ENCODE assay signal across 8 cellular contexts in the genomic region with DNA sequence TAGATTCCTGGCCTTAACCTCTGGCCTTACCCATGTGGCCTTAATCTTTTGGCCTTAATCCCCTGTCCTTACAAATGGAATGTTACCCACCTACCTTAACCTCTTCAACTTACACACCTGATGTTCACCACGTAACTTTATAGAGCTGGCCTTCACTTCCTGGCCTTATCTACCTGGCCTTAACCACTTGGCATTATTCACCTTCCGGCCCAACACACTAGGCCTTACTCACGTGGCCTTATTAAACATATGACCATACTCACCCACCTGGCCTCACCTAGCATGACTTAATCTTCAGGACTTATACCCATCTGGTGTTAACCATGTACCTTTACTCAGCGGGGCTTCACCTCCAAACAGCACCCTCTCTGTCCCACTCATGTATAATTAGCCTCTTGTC.
"Had no signal": no experiment of that assay in that cellular context is flagged by ENCODE, and none has a peak within 500 bp of the region (broad histone marks: within the 10 kb centered on the region; RNA-seq: fewer than 3 reads in every experiment).

No MANE protein-coding gene starts in this region.

- H3K27ac ChIP-seq: GM23248, HL-60 had no signal

- FAIRE-seq: HepG2 had no signal

- H3K4me3 ChIP-seq: GM23248, HAP-1 had no signal

- H3K9me3 ChIP-seq: HAP-1 had no signal

- H3K4me1 ChIP-seq: HAP-1 had no signal

- H3K36me3 ChIP-seq: HAP-1 had no signal

- DNase-seq: GM23248, GOT3, H7, HFFc6 had no signal

- ATAC-seq: HCT116, HepG2 had no signal
